ENCODE assay signal across 28 cellular contexts in the genomic region with DNA sequence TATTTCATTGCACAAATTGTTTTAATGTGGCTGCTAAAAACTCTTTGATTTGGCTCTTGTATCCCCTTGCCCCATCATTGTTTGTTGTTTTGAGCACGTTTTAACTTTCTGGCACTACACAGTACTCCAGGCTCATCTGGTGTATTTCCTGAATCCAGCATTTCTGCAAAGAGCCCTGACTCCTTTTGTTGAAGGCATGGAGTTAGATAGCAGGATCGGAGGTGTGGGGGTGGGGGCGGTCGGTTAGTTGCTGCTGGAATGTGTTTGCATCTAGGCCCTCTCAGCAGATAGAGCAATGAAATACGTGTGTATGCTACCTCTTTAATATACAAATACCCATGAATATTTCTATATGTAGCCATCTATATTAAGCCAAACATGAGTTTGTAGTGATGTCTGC.
DNase-seq lines count a peak whose midpoint lies in the region; ATAC-seq lines count a peak whose summit lies in the region.
"Had no signal": no experiment of that assay in that cellular context is flagged by ENCODE, and none has a peak within 500 bp of the region (broad histone marks: within the 10 kb centered on the region; RNA-seq: fewer than 3 reads in every experiment).

No MANE protein-coding gene starts in this region.

- H3K4me1 ChIP-seq in neuron (ENCODE audit: insufficient read depth, low read length) = peaks cover 15% of the 10 kb centered on the region
- H3K4me1 ChIP-seq: vagina had no signal

- no peak for ATAC-seq in HG03097 (IDR thresholded peaks at IDR 0.05; ENCODE audit: low FRiP score, unreplicated experiment)
- ATAC-seq: activated naive CD8-positive, alpha-beta T cell treated with anti-CD3 and anti-CD28 coated beads, Interleukin-2, amount 50 U/mL, for 24 hours; K562; left colon; SK-N-SH treated with all-trans-retinoic acid at 6 μM for 48 hours; T-helper 17 cell had no signal

- no peaks in the 10 kb centered on the region for H3K9me3 ChIP-seq in neuron (ENCODE audit: low read length)
- H3K9me3 ChIP-seq: thoracic aorta, vagina had no signal

- H3K4me3 ChIP-seq in neuron (ENCODE audit: low read length) = no peak overlapping the region
- H3K4me3 ChIP-seq: K562, thoracic aorta, vagina had no signal

- DNase-seq in NCI-H2227 treated with DMSO at 0.1 percent for 48 hours (lab: John Stamatoyannopoulos, UW) (peak; percentile 12), NCI-H2227 (lab: John Stamatoyannopoulos, UW; ENCODE audit: unreplicated experiment) (no peak), amniotic epithelial cell (ENCODE audit: low read depth) (peak; percentile 33), iPS-NIHi11 (ENCODE audit: low spot score) (peak; percentile 48), NCI-H1930 (lab: John Stamatoyannopoulos, UW) (no peak), NCI-H1105 (lab: John Stamatoyannopoulos, UW) (no peak)
- DNase-seq: activated CD4-positive, alpha-beta T cell treated with anti-CD3 and anti-CD28 coated beads for 4 hours; activated naive CD8-positive, alpha-beta T cell treated with anti-CD3 and anti-CD28 coated beads, Interleukin-2, amount 50 U/mL, for 24 hours; activated T-cell treated with anti-CD3 and anti-CD28 coated beads, Interleukin-2, amount 50 U/mL, for 24 hours; Calu3; cerebellar nuclear complex; DND-41; effector CD4-positive, alpha-beta T cell; erythroblast; GOT3; left colon; mesenchymal stem cell; NCI-H1105 treated with DMSO at 0.1 percent for 48 hours; NCI-H2029 treated with DMSO at 0.1 percent for 48 hours; NCI-H345; NCI-H774; T-helper 17 cell had no signal

- no peaks in the 10 kb centered on the region for H3K36me3 ChIP-seq in neuron (ENCODE audit: insufficient read depth, low read length)
- H3K36me3 ChIP-seq: thoracic aorta, vagina had no signal

- no peaks in the 10 kb centered on the region for H3K27me3 ChIP-seq in neuron (ENCODE audit: insufficient read depth, low read length)
- H3K27me3 ChIP-seq: vagina had no signal

- H2AFZ ChIP-seq in neuron (ENCODE audit: low read depth, low read length) = peak overlapping the region; percentile 48

Comparison
In these comparisons a context has a peak if more than half of its experiments do, and no peak if none do; other contexts are left out.
1. DNase-seq: peak in NCI-H2227 treated with DMSO at 0.1 percent for 48 hours (single experiment), amniotic epithelial cell (single experiment) and iPS-NIHi11 (single experiment); none in NCI-H2227 (single experiment), NCI-H1930 (0 of 2) and NCI-H1105 (single experiment).